ENCODE assay signal across 1 cellular context in the genomic region with DNA sequence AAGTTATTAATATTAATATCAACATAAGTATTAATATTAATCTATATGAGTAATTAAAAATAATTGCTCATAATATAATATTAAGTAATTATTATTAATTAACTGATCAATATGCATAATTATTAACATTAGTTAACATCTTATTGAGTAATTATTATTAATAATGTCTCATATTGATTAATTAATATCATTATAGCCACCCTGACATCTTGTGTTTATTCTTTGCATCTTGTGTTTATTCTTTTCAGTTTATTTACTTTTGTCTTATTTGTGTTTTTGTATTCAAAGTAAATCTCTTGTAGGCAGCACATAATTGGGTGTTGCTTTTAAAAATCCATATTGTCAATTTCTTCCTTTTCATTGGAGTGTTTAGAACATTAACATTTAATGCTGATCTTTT.
TF ChIP-seq lines count a peak whose summit lies in the region.

No MANE protein-coding gene starts in this region.

TF ChIP-seq in IMR-90, 13 proteins besides CTCF, POLR2A, EP300 and RAD21:
- TF ChIP-seq CHD1 (IDR thresholded peaks at IDR 0.05; ENCODE audit: low read depth, low read length) (no peak), MXI1 (IDR thresholded peaks at IDR 0.05; ENCODE audit: borderline replicate concordance, low read depth, low read length) (no peak), MAFK (IDR thresholded peaks at IDR 0.05; ENCODE audit: low read depth, low read length) (no peak), MAZ (IDR thresholded peaks at IDR 0.05; ENCODE audit: borderline replicate concordance, low read depth, low read length) (no peak), CEBPB (IDR thresholded peaks at IDR 0.05; ENCODE audit: low read depth, low read length) (no peak), BHLHE40 (IDR thresholded peaks at IDR 0.05; ENCODE audit: low read depth, low read length) (no peak), SMC3 (IDR thresholded peaks at IDR 0.05; ENCODE audit: low read depth, low read length) (no peak)
- TF ChIP-seq, protein P1, sequence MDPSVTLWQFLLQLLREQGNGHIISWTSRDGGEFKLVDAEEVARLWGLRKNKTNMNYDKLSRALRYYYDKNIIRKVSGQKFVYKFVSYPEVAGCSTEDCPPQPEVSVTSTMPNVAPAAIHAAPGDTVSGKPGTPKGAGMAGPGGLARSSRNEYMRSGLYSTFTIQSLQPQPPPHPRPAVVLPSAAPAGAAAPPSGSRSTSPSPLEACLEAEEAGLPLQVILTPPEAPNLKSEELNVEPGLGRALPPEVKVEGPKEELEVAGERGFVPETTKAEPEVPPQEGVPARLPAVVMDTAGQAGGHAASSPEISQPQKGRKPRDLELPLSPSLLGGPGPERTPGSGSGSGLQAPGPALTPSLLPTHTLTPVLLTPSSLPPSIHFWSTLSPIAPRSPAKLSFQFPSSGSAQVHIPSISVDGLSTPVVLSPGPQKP (IDR thresholded peaks at IDR 0.05; ENCODE audit: borderline replicate concordance, low read depth, low read length), result no peak
- TF ChIP-seq, protein P2, sequence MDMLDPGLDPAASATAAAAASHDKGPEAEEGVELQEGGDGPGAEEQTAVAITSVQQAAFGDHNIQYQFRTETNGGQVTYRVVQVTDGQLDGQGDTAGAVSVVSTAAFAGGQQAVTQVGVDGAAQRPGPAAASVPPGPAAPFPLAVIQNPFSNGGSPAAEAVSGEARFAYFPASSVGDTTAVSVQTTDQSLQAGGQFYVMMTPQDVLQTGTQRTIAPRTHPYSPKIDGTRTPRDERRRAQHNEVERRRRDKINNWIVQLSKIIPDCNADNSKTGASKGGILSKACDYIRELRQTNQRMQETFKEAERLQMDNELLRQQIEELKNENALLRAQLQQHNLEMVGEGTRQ (IDR thresholded peaks at IDR 0.05; ENCODE audit: low read depth, low read length), result no peak
TF ChIP-seq in IMR-90: peak in this region for 0.
